9 cellular contexts compared by ENCODE assay signal in the genomic region with DNA sequence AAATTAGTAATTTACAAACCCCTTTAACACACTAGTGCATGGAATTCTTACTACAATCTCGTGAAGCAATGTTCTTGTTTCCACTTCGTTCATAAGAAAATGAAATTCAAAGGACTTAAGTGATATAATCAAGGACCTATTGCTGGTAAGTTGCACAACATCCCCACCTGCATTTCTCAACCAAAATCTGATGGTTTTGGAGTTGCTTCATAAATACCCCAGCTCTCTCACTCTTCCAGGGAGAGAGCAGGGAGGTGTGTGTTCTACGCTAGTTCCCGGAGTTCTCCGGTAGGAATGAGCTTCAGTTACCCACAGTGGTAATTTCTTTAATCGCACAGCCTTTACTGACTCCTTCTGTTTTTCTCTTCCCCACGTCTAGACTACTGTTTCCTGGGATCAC.
"Had no signal": no experiment of that assay in that cellular context is flagged by ENCODE, and none has a peak within 500 bp of the region (broad histone marks: within the 10 kb centered on the region; RNA-seq: fewer than 3 reads in every experiment).

No MANE protein-coding gene starts in this region.

- H3K4me2 ChIP-seq: GM23338 had no signal

- H3K9me3 ChIP-seq: HAP-1 had no signal

- H3K4me3 ChIP-seq: GM23248, GM23338, HAP-1 had no signal

- H3K4me1 Mint-ChIP-seq: GM23338, H9 had no signal

- H2AFZ ChIP-seq: GM23248, GM23338 had no signal

- H3K9ac ChIP-seq: GM23248 had no signal

- H3K36me3 ChIP-seq: HAP-1 had no signal

- H3K27ac Mint-ChIP-seq: GM23338, H9, HFFc6 had no signal

- DNase-seq: GM23248, GOT3, H7, H9, HCEC 1CT, HFFc6 had no signal

- H3K27ac ChIP-seq: GM23248 had no signal

- H3K4me1 ChIP-seq: HAP-1 had no signal

- ATAC-seq: GM23338, HCT116 had no signal

- H3K4me3 Mint-ChIP-seq: GM23338, H9, HFFc6 had no signal
